Comparison of ENCODE assay signal across 8 cellular contexts in genomic region chr5:164119806-164120440, GRCh38.
DNase-seq lines count a peak whose midpoint lies in the region; ATAC-seq, FAIRE-seq and TF ChIP-seq lines count a peak whose summit lies in the region.

No MANE protein-coding gene starts in this region.

- peak overlapping the region; percentile 39 for H3K27ac Mint-ChIP-seq in activated T-helper 17 cell treated with anti-CD3 and anti-CD28 coated beads, Interleukin-2, amount 50 U/mL, for 72 hours

- no peak overlapping the region for H3K27ac ChIP-seq in lower lobe of right lung

- peak; percentile 58 for ATAC-seq in HG03139 (IDR thresholded peaks at IDR 0.05; ENCODE audit: unreplicated experiment)
- peak; percentile 46 for ATAC-seq in activated T-helper 17 cell treated with anti-CD3 and anti-CD28 coated beads, Interleukin-2, amount 50 U/mL, for 72 hours (replicated peaks)
- ATAC-seq in lower lobe of right lung, result no peak

- peak; percentile 29 for DNase-seq in SIG-M5 treated with dmso at 0.1 percent for 504 hours (lab: John Stamatoyannopoulos, UW; ENCODE audit: unreplicated experiment)
- no peak for DNase-seq in SIG-M5 (lab: John Stamatoyannopoulos, UW)
- DNase-seq in renal cortical epithelial cell (ENCODE audit: low read depth), result peak; percentile 55
- DNase-seq in lower lobe of right lung, result no peak
- DNase-seq in H54 (ENCODE audit: insufficient read length, low spot score), result no peak
- no peak for DNase-seq in activated naive CD4-positive, alpha-beta T cell treated with anti-CD3 and anti-CD28 coated beads, Interleukin-2, amount 50 U/mL, for 16 hours

- no peak for TF ChIP-seq CTCF in lower lobe of right lung (IDR thresholded peaks at IDR 0.05)

- no peak for FAIRE-seq in H54 (lab: Jason Lieb, UNC)

- no peaks in the 10 kb centered on the region for H3K4me1 Mint-ChIP-seq in activated T-helper 17 cell treated with anti-CD3 and anti-CD28 coated beads, Interleukin-2, amount 50 U/mL, for 72 hours

- H3K4me3 ChIP-seq in lower lobe of right lung, result no peak overlapping the region

- no peaks in the 10 kb centered on the region for H3K36me3 ChIP-seq in lower lobe of right lung

- no peaks in the 10 kb centered on the region for H3K27me3 ChIP-seq in lower lobe of right lung (ENCODE audit: low read depth)

- peaks cover 19% of the 10 kb centered on the region for H3K9me3 Mint-ChIP-seq in activated T-helper 17 cell treated with anti-CD3 and anti-CD28 coated beads, Interleukin-2, amount 50 U/mL, for 72 hours

- TF ChIP-seq POLR2A in H54 (IDR thresholded peaks at IDR 0.05; ENCODE audit: low read depth, low read length), result no peak

- intact Hi-C loops in lower lobe of right lung (cut with DNase I), result no loop called here

- H3K4me1 ChIP-seq in lower lobe of right lung, result no peaks in the 10 kb centered on the region

- no peaks in the 10 kb centered on the region for H3K27me3 Mint-ChIP-seq in activated T-helper 17 cell treated with anti-CD3 and anti-CD28 coated beads, Interleukin-2, amount 50 U/mL, for 72 hours

- H3K36me3 Mint-ChIP-seq in activated T-helper 17 cell treated with anti-CD3 and anti-CD28 coated beads, Interleukin-2, amount 50 U/mL, for 72 hours (ENCODE audit: low read depth), result no peaks in the 10 kb centered on the region

- no peak overlapping the region for H3K4me3 Mint-ChIP-seq in activated T-helper 17 cell treated with anti-CD3 and anti-CD28 coated beads, Interleukin-2, amount 50 U/mL, for 72 hours

- no peaks in the 10 kb centered on the region for H3K9me3 ChIP-seq in lower lobe of right lung

Comparison
In these comparisons a context has a peak if more than half of its experiments do, and no peak if none do; other contexts are left out.
1. DNase-seq: peak in SIG-M5 treated with dmso at 0.1 percent for 504 hours (single experiment) and renal cortical epithelial cell (single experiment); none in SIG-M5 (single experiment), lower lobe of right lung (single experiment), H54 (single experiment) and activated naive CD4-positive, alpha-beta T cell treated with anti-CD3 and anti-CD28 coated beads, Interleukin-2, amount 50 U/mL, for 16 hours (single experiment).
2. ATAC-seq: peak in HG03139 (single experiment) and activated T-helper 17 cell treated with anti-CD3 and anti-CD28 coated beads, Interleukin-2, amount 50 U/mL, for 72 hours (single experiment); none in lower lobe of right lung (0 of 2).